ENCODE assay signal across 8 cellular contexts in genomic region chr3:53045107-53045783, GRCh38. TPM values are rescaled to one million over a fixed set of nuclear protein-coding genes. Genes with fewer than 3 reads are reported as not detected.
DNase-seq lines count a peak whose midpoint lies in the region; ATAC-seq and TF ChIP-seq lines count a peak whose summit lies in the region.

No MANE protein-coding gene starts in this region.

- in situ Hi-C loops in transverse colon (cut with MboI; ENCODE audit: low pct_ligation_motif_present in 1 of 4, low pct_unique_long_range_greater_than_20kb in 1 of 4, low sequenced_read_pairs in 3 of 4): no loop called here

- H3K4me3 ChIP-seq in Peyer's patch (peak overlapping the region; percentile 89 to 96 (median 92)), gastroesophageal sphincter (peak overlapping the region; percentile 85 to 98), transverse colon (peak overlapping the region; percentile 61 to 100 (median 93))

- peak in 1 of 2 donors; percentile 49 for TF ChIP-seq POLR2A in Peyer's patch (IDR thresholded peaks at IDR 0.05)
- peak; percentile 59 to 60 for TF ChIP-seq POLR2A in gastroesophageal sphincter (IDR thresholded peaks at IDR 0.05)
- TF ChIP-seq POLR2A in transverse colon (IDR thresholded peaks at IDR 0.05): no peak

- peak overlapping the region; percentile 93 to 99 (median 96) for H3K27ac ChIP-seq in Peyer's patch
- peak overlapping the region; percentile 80 to 96 (median 94) for H3K27ac ChIP-seq in gastroesophageal sphincter
- peak overlapping the region; percentile 88 to 99 (median 97) for H3K27ac ChIP-seq in transverse colon

- no peaks in the 10 kb centered on the region for H3K27me3 ChIP-seq in Peyer's patch
- H3K27me3 ChIP-seq in gastroesophageal sphincter: no peaks in the 10 kb centered on the region
- H3K27me3 ChIP-seq in transverse colon: no peaks in the 10 kb centered on the region

- no peaks in the 10 kb centered on the region for H3K36me3 ChIP-seq in Peyer's patch
- H3K36me3 ChIP-seq in gastroesophageal sphincter: no peaks in the 10 kb centered on the region
- H3K36me3 ChIP-seq in transverse colon: no peaks in the 10 kb centered on the region

- no CpG with 5 or more reads among the region's 138 CpGs for WGBS in gastroesophageal sphincter (ENCODE audit: low coverage in 1 of 2), 2 donors
- 1% methylated on average over 46 of the region's 138 CpGs; no CpG with 5 or more reads in 1 of the 2 donors for WGBS in transverse colon (ENCODE audit: low coverage in 1 of 2), 2 donors

- TF ChIP-seq CTCF in Peyer's patch (IDR thresholded peaks at IDR 0.05): no peak
- no peak for TF ChIP-seq CTCF in gastroesophageal sphincter (IDR thresholded peaks at IDR 0.05)
- no peak for TF ChIP-seq CTCF in transverse colon (IDR thresholded peaks at IDR 0.05)

- ATAC-seq in HG02943 (IDR thresholded peaks at IDR 0.05; ENCODE audit: low read depth, unreplicated experiment) (peak; percentile 35), gastroesophageal sphincter (peak; percentile 81)

- peak; percentile 37 for DNase-seq in stimulated activated CD8-positive, alpha-beta memory T cell treated with anti-CD3 and anti-CD28 coated beads, Interleukin-12 subunit alpha, Interleukin-12 subunit beta, amount 100 ng/mL, for 1 hour (ENCODE audit: low read depth)
- DNase-seq in stimulated activated CD8-positive, alpha-beta memory T cell treated with anti-CD3 and anti-CD28 coated beads, Interleukin-4, amount 100 ng/mL, for 48 hours: no peak
- peak; percentile 46 to 78 (median 72) for DNase-seq in Peyer's patch
- peak; percentile 62 for DNase-seq in activated naive CD4-positive, alpha-beta T cell treated with Interleukin-2 at 50 U/mL for 16 hours
- DNase-seq in nucleus accumbens (lab: John Stamatoyannopoulos, UW): peak in 44 of 56 donors; percentile 7 to 77 (median 47)
- DNase-seq in transverse colon: peak; percentile 64

- no peaks in the 10 kb centered on the region for H3K9me3 ChIP-seq in Peyer's patch
- no peaks in the 10 kb centered on the region for H3K9me3 ChIP-seq in gastroesophageal sphincter
- no peaks in the 10 kb centered on the region for H3K9me3 ChIP-seq in transverse colon

- no peak for TF ChIP-seq EP300 in gastroesophageal sphincter (IDR thresholded peaks at IDR 0.05)
- TF ChIP-seq EP300 in transverse colon (IDR thresholded peaks at IDR 0.05; ENCODE audit: low read depth): no peak

- peaks cover 0 to 9% (median 8%) of the 10 kb centered on the region in 4 donors for H3K4me1 ChIP-seq in Peyer's patch
- peaks cover 0 to 31% (median 3%) of the 10 kb centered on the region in 3 donors for H3K4me1 ChIP-seq in gastroesophageal sphincter
- peaks cover 7 to 27% (median 16%) of the 10 kb centered on the region in 4 donors for H3K4me1 ChIP-seq in transverse colon

- intact Hi-C loops in transverse colon (cut with DNase I; ENCODE audit: low total_unique reads): no loop called here

RNA-seq across cellular contexts. Expression of gene SFMBT1, which starts 0.6 kb away (rescaled TPM):
- total RNA-seq in Peyer's patch: 10 to 100 TPM; 16.1 to 45.4 (median 23.0) TPM
- 10 to 100 TPM; 21.3 to 31.6 (median 21.5) TPM for total RNA-seq in gastroesophageal sphincter
- total RNA-seq in transverse colon: 10 to 100 TPM in 2 of 4 donors, 1 to 10 TPM in 2; 1.9 to 33.0 (median 18.1) TPM
